In the genomic region with DNA sequence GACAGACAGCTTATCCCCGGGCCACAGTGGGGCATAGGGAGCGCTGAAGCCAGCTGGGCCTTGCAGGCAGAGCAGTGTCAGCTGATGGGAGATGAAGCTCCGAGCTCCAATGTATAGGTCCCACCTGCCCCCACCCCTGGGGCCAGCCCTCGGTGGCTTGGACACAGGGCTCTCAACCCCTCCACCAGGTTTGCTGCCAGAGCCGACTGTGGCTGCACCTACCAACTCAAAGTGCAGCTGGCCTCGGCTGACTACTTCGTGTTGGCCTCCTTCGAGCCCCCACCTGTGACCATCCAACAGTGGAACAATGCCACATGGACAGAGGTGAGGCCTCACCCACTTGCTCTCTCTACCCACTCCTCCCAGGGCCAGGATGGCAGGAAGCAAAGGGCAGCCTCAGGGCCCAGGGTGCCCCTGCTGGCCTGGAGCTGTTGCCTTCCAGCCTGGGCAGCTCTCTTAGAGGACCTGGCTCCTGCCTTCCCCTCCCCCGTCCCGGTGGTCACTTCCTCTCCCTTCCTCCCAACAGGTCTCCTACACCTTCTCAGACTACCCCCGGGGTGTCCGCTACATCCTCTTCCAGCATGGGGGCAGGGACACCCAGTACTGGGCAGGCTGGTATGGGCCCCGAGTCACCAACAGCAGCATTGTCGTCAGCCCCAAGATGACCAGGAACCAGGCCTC, we compare ENCODE assay signal across 19 cellular contexts. TPM values are rescaled to one million over a fixed set of nuclear protein-coding genes. Genes with fewer than 3 reads are reported as not detected.
A peak's percentile ranks its signal among the peaks of the same experiment; 100 is the strongest.
DNase-seq lines count a peak whose midpoint lies in the region; ATAC-seq, FAIRE-seq and TF ChIP-seq lines count a peak whose summit lies in the region.
"Had no signal": no experiment of that assay in that cellular context is flagged by ENCODE, and none has a peak within 500 bp of the region (broad histone marks: within the 10 kb centered on the region; RNA-seq: fewer than 3 reads in every experiment).

No MANE protein-coding gene starts in this region.

- no peak for DNase-seq in activated CD4-positive, alpha-beta T cell treated with anti-CD3 and anti-CD28 coated beads, Interleukin-2, amount 10 ng/mL, durations not matched to agents 7 days and 5 days
- no peak for DNase-seq in activated CD4-positive, alpha-beta T cell treated with anti-CD3 and anti-CD28 coated beads, Interleukin-2, amount 50 U/mL, for 48 hours
- DNase-seq in K562 (ENCODE audit: extremely low read depth in 1 of 4, low spot score in 3 of 4), result peak in 1 of 4 experiments; percentile 24
- no peak for DNase-seq in neuronal stem cell (ENCODE audit: low spot score)
- no peak for DNase-seq in activated CD8-positive, alpha-beta T cell treated with anti-CD3 and anti-CD28 coated beads for 36 hours
- DNase-seq: Caco-2; CD4-positive, CD25-positive, alpha-beta regulatory T cell; DMS153; Karpas-422; MG63; NCI-H1092; NCI-H146; NCI-H2081 treated with DMSO at 0.1 percent for 48 hours; NCI-H2227 treated with DMSO at 0.1 percent for 48 hours; NCI-H524 had no signal

- H3K27me3 Mint-ChIP-seq in activated CD4-positive, alpha-beta T cell treated with anti-CD3 and anti-CD28 coated beads, Interleukin-2, amount 10 ng/mL, durations not matched to agents 7 days and 5 days, result no peaks in the 10 kb centered on the region
- H3K27me3 Mint-ChIP-seq in activated CD8-positive, alpha-beta T cell treated with anti-CD3 and anti-CD28 coated beads for 36 hours, result no peaks in the 10 kb centered on the region
- H3K27me3 Mint-ChIP-seq: B cell; CD4-positive, CD25-positive, alpha-beta regulatory T cell had no signal

- peaks cover 25% of the 10 kb centered on the region for H3K36me3 Mint-ChIP-seq in activated CD4-positive, alpha-beta T cell treated with anti-CD3 and anti-CD28 coated beads, Interleukin-2, amount 10 ng/mL, durations not matched to agents 7 days and 5 days (ENCODE audit: low read depth)
- H3K36me3 Mint-ChIP-seq in activated CD8-positive, alpha-beta T cell treated with anti-CD3 and anti-CD28 coated beads for 36 hours (ENCODE audit: low read depth), result peaks cover 16% of the 10 kb centered on the region

- H2AK5ac ChIP-seq in neuronal stem cell (ENCODE audit: low read depth, low read length), result no peak overlapping the region

- no peak overlapping the region for H3K18ac ChIP-seq in neuronal stem cell (ENCODE audit: low read length)

- CTCF ChIA-PET in activated CD4-positive, alpha-beta T cell treated with anti-CD3 and anti-CD28 coated beads, Interleukin-2, amount 10 ng/mL, durations not matched to agents 7 days and 5 days (lab: Charles Lee), result interaction anchor here (1.0 to 6.7 kb wide), 4 partner anchors 9 to 234 kb away, joined by 4 to 49 read pairs (median 4); partner anchors contain the start of gene FBXO6
- CTCF ChIA-PET in K562 (lab: Yijun Ruan, JAX; ENCODE audit: low intra/inter-chr PET ratio), result no interaction called here
- CTCF ChIA-PET in activated CD8-positive, alpha-beta T cell treated with anti-CD3 and anti-CD28 coated beads for 36 hours (lab: Charles Lee), result interaction anchor here (0.8 to 2.2 kb wide), 4 partner anchors 8 to 46 kb away, joined by 3 to 6 read pairs (median 4); partner anchors contain the start of gene FBXO6

- TF ChIP-seq POLR2A in K562 (conservative IDR thresholded peaks at IDR 0.05), result 0 out of 2 replicates have a peak, but pooled peaks have one; percentile 48

- H3K4me1 Mint-ChIP-seq in activated CD4-positive, alpha-beta T cell treated with anti-CD3 and anti-CD28 coated beads, Interleukin-2, amount 10 ng/mL, durations not matched to agents 7 days and 5 days, result peaks cover 3% of the 10 kb centered on the region
- H3K4me1 Mint-ChIP-seq in activated CD8-positive, alpha-beta T cell treated with anti-CD3 and anti-CD28 coated beads for 36 hours (ENCODE audit: low read depth), result no peaks in the 10 kb centered on the region

- TF ChIP-seq CTCF in K562 (IDR thresholded peaks at IDR 0.05 in 2 of 3, conservative IDR thresholded peaks at IDR 0.05 in 1 of 3; ENCODE audit: insufficient read depth in 2 of 3, low read depth in 1 of 3, low read length in 3 of 3), result no peak
- TF ChIP-seq CTCF in activated CD8-positive, alpha-beta T cell treated with anti-CD3 and anti-CD28 coated beads for 36 hours (IDR thresholded peaks at IDR 0.05), result no peak

- FAIRE-seq in K562 (lab: Jason Lieb, UNC), result no peak
- FAIRE-seq: H54 had no signal

- TF ChIP-seq EP300 in K562 (IDR thresholded peaks at IDR 0.05; ENCODE audit: low read length), result no peak

- H3K23ac ChIP-seq in neuronal stem cell (ENCODE audit: low read depth, low read length, poor library complexity), result peak overlapping the region; percentile 3

- peaks cover 8% of the 10 kb centered on the region for H3K9me1 ChIP-seq in K562 (ENCODE audit: control insufficient read depth, insufficient read depth, low read length)

- WGBS in K562 (ENCODE audit: insufficient coverage, low coverage, missing lambda C conversion rate), result 91% methylated on average over 12 of the region's 14 CpGs
- WGBS in neuronal stem cell (ENCODE audit: extremely low coverage in 2 of 2, insufficient read length in 2 of 2, insufficient replicate concordance in 1 of 2), 2 donors, result no CpG with 5 or more reads among the region's 14 CpGs

- H3K4me3 ChIP-seq in K562, result no peak overlapping the region
- H3K4me3 ChIP-seq in neuronal stem cell (ENCODE audit: low read length in 2 of 2), result peak overlapping the region in 1 of 2 donors; percentile 46
- H3K4me3 ChIP-seq: MG63 had no signal

- no peak overlapping the region for H2BK5ac ChIP-seq in neuronal stem cell (ENCODE audit: low read length)

- H3K9me3 Mint-ChIP-seq in activated CD4-positive, alpha-beta T cell treated with anti-CD3 and anti-CD28 coated beads, Interleukin-2, amount 10 ng/mL, durations not matched to agents 7 days and 5 days, result no peaks in the 10 kb centered on the region
- no peaks in the 10 kb centered on the region for H3K9me3 Mint-ChIP-seq in activated CD8-positive, alpha-beta T cell treated with anti-CD3 and anti-CD28 coated beads for 36 hours
- H3K9me3 Mint-ChIP-seq: CD4-positive, CD25-positive, alpha-beta regulatory T cell had no signal

- H3K36me3 ChIP-seq in K562 (ENCODE audit: control insufficient read depth, insufficient read depth, low read length), result peaks cover 88% of the 10 kb centered on the region; the same call in 2 of the 3 replicates
- peaks cover 55 to 93% of the 10 kb centered on the region in 2 donors for H3K36me3 ChIP-seq in neuronal stem cell (replicated peaks in 1 of 2; ENCODE audit: control insufficient read depth in 2 of 2, insufficient read depth in 2 of 2, low read length in 2 of 2)

- H3K27ac ChIP-seq in K562 (ENCODE audit: extremely low read depth, low read depth, low read length), result no peak overlapping the region
- no peak overlapping the region for H3K27ac ChIP-seq in neuronal stem cell (replicated peaks; ENCODE audit: low read length)
- H3K27ac ChIP-seq: 22Rv1 had no signal

- H3K4me1 ChIP-seq in K562 (replicated peaks in 1 of 2; ENCODE audit: control insufficient read depth in 2 of 2, insufficient read depth in 2 of 2, low read length in 2 of 2) (peaks cover 20 to 59% of the 10 kb centered on the region in 2 experiments), neuronal stem cell (ENCODE audit: control insufficient read depth in 2 of 2, insufficient read depth in 1 of 2, low read depth in 1 of 2, low read length in 2 of 2) (peaks cover 0 to 6% of the 10 kb centered on the region in 2 donors)

- H2BK15ac ChIP-seq in neuronal stem cell (ENCODE audit: low read length), result no peak overlapping the region

- intact Hi-C loops in K562 (cut with micrococcal nuclease), result loop anchor here (5.0 kb wide), 1 partner anchor 34 kb away; no protein-coding TSS in a partner anchor
- intact Hi-C loops in activated CD8-positive, alpha-beta T cell treated with anti-CD3 and anti-CD28 coated beads for 36 hours (cut with micrococcal nuclease), result no loop called here

- BruUV-seq in K562 (replicated peaks; lab: Mats Ljungman, UMichigan), result no TSS peak

- no peak overlapping the region for H3K14ac ChIP-seq in neuronal stem cell (ENCODE audit: low read length)

- H2BK12ac ChIP-seq in neuronal stem cell (ENCODE audit: low read length), result no peak overlapping the region

- no peak overlapping the region for H4K91ac ChIP-seq in neuronal stem cell (ENCODE audit: low read depth, low read length, poor library complexity)

- no peak for ATAC-seq in K562
- ATAC-seq in HG02852 (IDR thresholded peaks at IDR 0.05; ENCODE audit: unreplicated experiment), result no peak
- ATAC-seq in activated CD8-positive, alpha-beta T cell treated with anti-CD3 and anti-CD28 coated beads for 36 hours, result no peak

- H3K9ac ChIP-seq in K562 (ENCODE audit: insufficient read depth in 1 of 2, low read depth in 2 of 2, low read length in 2 of 2) (peak overlapping the region in 1 of 2 experiments; percentile 68; a peak in 2 of 4 replicates), neuronal stem cell (ENCODE audit: low read depth, low read length, poor library complexity) (no peak overlapping the region)

- H2AFZ ChIP-seq in K562 (ENCODE audit: low read depth, low read length) (no peak overlapping the region), neuronal stem cell (ENCODE audit: low read length) (no peak overlapping the region)

- no peak overlapping the region for H4K8ac ChIP-seq in neuronal stem cell (ENCODE audit: low read depth, low read length)

- POLR2A ChIA-PET in activated CD4-positive, alpha-beta T cell treated with anti-CD3 and anti-CD28 coated beads, Interleukin-2, amount 10 ng/mL, durations not matched to agents 7 days and 5 days (lab: Charles Lee), result no interaction called here
- POLR2A ChIA-PET in K562 (lab: Yijun Ruan, JAX), result interaction anchor here (0.5 to 3.8 kb wide), 12 partner anchors 9 to 235 kb away, joined by 3 to 40 read pairs (median 5); partner anchors contain the start of genes FBXO6 and MAD2L2
- POLR2A ChIA-PET in activated CD8-positive, alpha-beta T cell treated with anti-CD3 and anti-CD28 coated beads for 36 hours (lab: Charles Lee), result interaction anchor here (1.0 to 2.0 kb wide), 5 partner anchors 9 to 235 kb away, joined by 3 to 14 read pairs (median 3); partner anchors contain the start of gene FBXO6

- peaks cover 8% of the 10 kb centered on the region for H4K20me1 ChIP-seq in K562 (replicated peaks; ENCODE audit: control insufficient read depth, insufficient read depth, low read length)

- no peak overlapping the region for H3K4me2 ChIP-seq in K562 (ENCODE audit: insufficient read depth, low read length)
- no peak overlapping the region for H3K4me2 ChIP-seq in neuronal stem cell (ENCODE audit: insufficient read depth, low read length, poor library complexity, severe bottlenecking)

- TF ChIP-seq RAD21 in K562 (CRISPR knock-in tag; conservative IDR thresholded peaks at IDR 0.05 in 1 of 2, IDR thresholded peaks at IDR 0.05 in 1 of 2), result no peak

- H3K79me1 ChIP-seq in neuronal stem cell (ENCODE audit: low read depth, low read length), result peaks cover 2% of the 10 kb centered on the region

- no peaks in the 10 kb centered on the region for H3K27me3 ChIP-seq in K562 (ENCODE audit: control insufficient read depth in 2 of 2, insufficient read depth in 2 of 2, low read length in 2 of 2)
- no peaks in the 10 kb centered on the region for H3K27me3 ChIP-seq in neuronal stem cell (ENCODE audit: control insufficient read depth in 3 of 3, insufficient read depth in 3 of 3, low read depth in 1 of 3, low read length in 3 of 3)
- H3K27me3 ChIP-seq: MG63 had no signal

- H3K79me2 ChIP-seq in K562 (ENCODE audit: control insufficient read depth, insufficient read depth, low read length), result no peaks in the 10 kb centered on the region; the same call in 2 of the 3 replicates

- no peaks in the 10 kb centered on the region for H3K9me3 ChIP-seq in K562 (replicated peaks; ENCODE audit: control insufficient read depth, insufficient read depth, low read depth, low read length)
- no peaks in the 10 kb centered on the region for H3K9me3 ChIP-seq in neuronal stem cell (replicated peaks in 1 of 2; ENCODE audit: control insufficient read depth in 2 of 2, insufficient read depth in 1 of 2, low read depth in 1 of 2, low read length in 2 of 2)
- H3K9me3 ChIP-seq: Caco-2, MG63 had no signal

- no peak overlapping the region for H3K4me3 Mint-ChIP-seq in activated CD4-positive, alpha-beta T cell treated with anti-CD3 and anti-CD28 coated beads, Interleukin-2, amount 10 ng/mL, durations not matched to agents 7 days and 5 days
- no peak overlapping the region for H3K4me3 Mint-ChIP-seq in activated CD8-positive, alpha-beta T cell treated with anti-CD3 and anti-CD28 coated beads for 36 hours
- H3K4me3 Mint-ChIP-seq: B cell had no signal

- H2BK120ac ChIP-seq in neuronal stem cell (ENCODE audit: low read depth, low read length), result no peak overlapping the region

- peak overlapping the region; percentile 60 for H3K27ac Mint-ChIP-seq in activated CD4-positive, alpha-beta T cell treated with anti-CD3 and anti-CD28 coated beads, Interleukin-2, amount 10 ng/mL, durations not matched to agents 7 days and 5 days
- H3K27ac Mint-ChIP-seq in activated CD8-positive, alpha-beta T cell treated with anti-CD3 and anti-CD28 coated beads for 36 hours, result no peak overlapping the region
- H3K27ac Mint-ChIP-seq: B cell; CD4-positive, CD25-positive, alpha-beta regulatory T cell had no signal

- in situ Hi-C loops in K562 (cut with MboI), result no loop called here

- no peak overlapping the region for H3K4ac ChIP-seq in neuronal stem cell (ENCODE audit: low read length)

RNA-seq across cellular contexts. Expression of gene MAD2L2, which starts 7.7 kb away (rescaled TPM):
- 10 to 100 TPM; 68.7 to 73.3 TPM for total RNA-seq in activated CD4-positive, alpha-beta T cell treated with anti-CD3 and anti-CD28 coated beads, Interleukin-2, amount 10 ng/mL, durations not matched to agents 7 days and 5 days
- total RNA-seq in K562 (2011; cell fraction: chromatin; rRNA removed; ENCODE audit: low replicate concordance), result 61.6 and 182 TPM in 2 replicates
- 209 and 213 TPM in 2 replicates for total RNA-seq in K562 (2011; cell fraction: nucleolus; rRNA removed)
- total RNA-seq in K562 (2011; cell fraction: nucleoplasm; rRNA removed), result 129 and 143 TPM in 2 replicates
- 286 and 326 TPM in 2 replicates for total RNA-seq in K562 (2014; rRNA removed)
- total RNA-seq in K562 (2014; rRNA removed; fragmentation: Illumina TruSeq; extraction: Trizol), result 69.7 and 100 TPM in 2 replicates
- total RNA-seq in K562 (2015; rRNA removed; fragmentation: Illumina TruSeq; extraction: Trizol), result 143 TPM in 2 replicates
- 211 and 212 TPM in 2 replicates for total RNA-seq in K562 (2021)
- 138 and 190 TPM in 2 replicates for polyA plus RNA-seq in K562 (2011; rRNA removed)
- 297 and 419 TPM in 2 replicates for polyA plus RNA-seq in K562 (2011; cell fraction: cytosol; rRNA removed)
- polyA plus RNA-seq in K562 (2011; cell fraction: nucleus; rRNA removed), result 289 and 315 TPM in 2 replicates
- polyA plus RNA-seq in K562 (2012), result 217 and 239 TPM in 2 replicates
- 185 and 189 TPM in 2 replicates for polyA plus RNA-seq in K562 (2014; fragmentation: Illumina TruSeq; extraction: Trizol)
- 10 to 100 TPM; 12.4 to 25.9 TPM for polyA plus RNA-seq in K562 (2014; fragmentation: Nextera tagmentation; extraction: Ambion mirVana)
- polyA plus RNA-seq in K562 (2014; rRNA removed), result 270 and 279 TPM in 2 replicates
- 95.3 and 109 TPM in 2 replicates for polyA minus RNA-seq in K562 (2011; rRNA and poly(A)+ RNA removed)
- 94.6 and 115 TPM in 2 replicates for polyA minus RNA-seq in K562 (2011; cell fraction: cytosol; rRNA and poly(A)+ RNA removed)
- 71.6 and 96.6 TPM in 2 replicates for polyA minus RNA-seq in K562 (2011; cell fraction: nucleus; rRNA and poly(A)+ RNA removed)
- polyA plus RNA-seq in neuronal stem cell (2013, experiment 1 of 2), result 132 TPM
- 126 TPM for polyA plus RNA-seq in neuronal stem cell (2013, experiment 2 of 2)
- total RNA-seq in activated CD8-positive, alpha-beta T cell treated with anti-CD3 and anti-CD28 coated beads for 36 hours, result 10 to 100 TPM; 86.5 to 90.4 TPM

RNA-seq across cellular contexts. Expression of gene FBXO6, which starts 9.2 kb away (rescaled TPM):
- total RNA-seq in activated CD4-positive, alpha-beta T cell treated with anti-CD3 and anti-CD28 coated beads, Interleukin-2, amount 10 ng/mL, durations not matched to agents 7 days and 5 days, result 10 to 100 TPM; 28.1 to 29.6 TPM
- total RNA-seq in K562 (2011; cell fraction: chromatin; rRNA removed; ENCODE audit: low replicate concordance), result 3.1 and 10.3 TPM in 2 replicates
- total RNA-seq in K562 (2011; cell fraction: nucleolus; rRNA removed), result 13.0 and 14.1 TPM in 2 replicates
- 7.6 and 11.3 TPM in 2 replicates for total RNA-seq in K562 (2011; cell fraction: nucleoplasm; rRNA removed)
- total RNA-seq in K562 (2014; rRNA removed) (44.1 and 44.9 TPM in 2 replicates), K562 (2014; rRNA removed; fragmentation: Illumina TruSeq; extraction: Trizol) (9.6 and 15.2 TPM in 2 replicates), K562 (2015; rRNA removed; fragmentation: Illumina TruSeq; extraction: Trizol) (23.8 and 24.5 TPM in 2 replicates), K562 (2021) (23.2 and 24.9 TPM in 2 replicates)
- polyA plus RNA-seq in K562 (2011; rRNA removed) (35.2 and 64.0 TPM in 2 replicates), K562 (2014; fragmentation: Illumina TruSeq; extraction: Trizol) (34.1 and 34.7 TPM in 2 replicates), K562 (2014; fragmentation: Nextera tagmentation; extraction: Ambion mirVana) (10 to 100 TPM; 10.6 to 16.4 TPM), K562 (2014; rRNA removed) (45.8 and 49.6 TPM in 2 replicates)
- 96.3 and 104 TPM in 2 replicates for polyA plus RNA-seq in K562 (2011; cell fraction: cytosol; rRNA removed)
- polyA plus RNA-seq in K562 (2011; cell fraction: nucleus; rRNA removed), result 14.1 and 20.6 TPM in 2 replicates
- polyA plus RNA-seq in K562 (2012), result 26.0 and 39.2 TPM in 2 replicates
- 15.9 and 20.2 TPM in 2 replicates for polyA minus RNA-seq in K562 (2011; rRNA and poly(A)+ RNA removed)
- 14.4 and 33.6 TPM in 2 replicates for polyA minus RNA-seq in K562 (2011; cell fraction: cytosol; rRNA and poly(A)+ RNA removed)
- polyA minus RNA-seq in K562 (2011; cell fraction: nucleus; rRNA and poly(A)+ RNA removed), result 6.2 and 9.4 TPM in 2 replicates
- polyA plus RNA-seq in neuronal stem cell (2013, experiment 1 of 2), result 1.4 TPM
- polyA plus RNA-seq in neuronal stem cell (2013, experiment 2 of 2), result 1.5 TPM
- 1 to 10 TPM; 6.2 to 7.9 TPM for total RNA-seq in activated CD8-positive, alpha-beta T cell treated with anti-CD3 and anti-CD28 coated beads for 36 hours

RNA-seq across cellular contexts. Expression of gene DRAXIN, which starts 18.3 kb away (rescaled TPM):
- under 1 TPM; 0.54 to 0.62 TPM for total RNA-seq in activated CD4-positive, alpha-beta T cell treated with anti-CD3 and anti-CD28 coated beads, Interleukin-2, amount 10 ng/mL, durations not matched to agents 7 days and 5 days
- not detected in 2 replicates for total RNA-seq in K562 (2011; cell fraction: chromatin; rRNA removed; ENCODE audit: low replicate concordance)
- total RNA-seq in K562 (2011; cell fraction: nucleolus; rRNA removed), result not detected in 2 replicates
- not detected in 2 replicates for total RNA-seq in K562 (2011; cell fraction: nucleoplasm; rRNA removed)
- total RNA-seq in K562 (2014; rRNA removed) (not detected in 2 replicates), K562 (2014; rRNA removed; fragmentation: Illumina TruSeq; extraction: Trizol) (0.04 TPM in 1 of 2 replicates, not detected in the other), K562 (2015; rRNA removed; fragmentation: Illumina TruSeq; extraction: Trizol) (under 0.01 TPM in 1 of 2 replicates, not detected in the other), K562 (2021) (not detected in 2 replicates)
- polyA plus RNA-seq in K562 (2011; rRNA removed) (0.01 TPM in 1 of 2 replicates, not detected in the other), K562 (2014; fragmentation: Illumina TruSeq; extraction: Trizol) (not detected in 2 replicates), K562 (2014; fragmentation: Nextera tagmentation; extraction: Ambion mirVana) (under 1 TPM in 1 of 2 experiments, not detected in 1; 0.01 TPM), K562 (2014; rRNA removed) (0.01 TPM in 1 of 2 replicates, not detected in the other)
- 0.01 TPM in 1 of 2 replicates, not detected in the other for polyA plus RNA-seq in K562 (2011; cell fraction: cytosol; rRNA removed)
- polyA plus RNA-seq in K562 (2011; cell fraction: nucleus; rRNA removed), result not detected in 2 replicates
- polyA plus RNA-seq in K562 (2012), result 0.01 TPM in 2 replicates
- polyA minus RNA-seq in K562 (2011; rRNA and poly(A)+ RNA removed), result not detected in 2 replicates
- not detected in 2 replicates for polyA minus RNA-seq in K562 (2011; cell fraction: cytosol; rRNA and poly(A)+ RNA removed)
- polyA minus RNA-seq in K562 (2011; cell fraction: nucleus; rRNA and poly(A)+ RNA removed), result not detected in 2 replicates
- polyA plus RNA-seq in neuronal stem cell (2013, experiment 1 of 2), result 9.5 TPM
- 9.7 TPM for polyA plus RNA-seq in neuronal stem cell (2013, experiment 2 of 2)
- total RNA-seq in activated CD8-positive, alpha-beta T cell treated with anti-CD3 and anti-CD28 coated beads for 36 hours, result under 1 TPM; 0.18 to 0.20 TPM
- total RNA-seq: CD4-positive, CD25-positive, alpha-beta regulatory T cell had no signal

RNA-seq across cellular contexts. Expression of gene FBXO44, which starts 18.6 kb away (rescaled TPM):
- total RNA-seq in activated CD4-positive, alpha-beta T cell treated with anti-CD3 and anti-CD28 coated beads, Interleukin-2, amount 10 ng/mL, durations not matched to agents 7 days and 5 days, result 10 to 100 TPM; 32.6 to 37.8 TPM
- total RNA-seq in K562 (2011; cell fraction: chromatin; rRNA removed; ENCODE audit: low replicate concordance), result 25.1 and 57.8 TPM in 2 replicates
- 47.5 and 48.8 TPM in 2 replicates for total RNA-seq in K562 (2011; cell fraction: nucleolus; rRNA removed)
- 32.2 and 35.3 TPM in 2 replicates for total RNA-seq in K562 (2011; cell fraction: nucleoplasm; rRNA removed)
- 11.6 and 14.7 TPM in 2 replicates for total RNA-seq in K562 (2014; rRNA removed)
- 2.6 and 3.9 TPM in 2 replicates for total RNA-seq in K562 (2014; rRNA removed; fragmentation: Illumina TruSeq; extraction: Trizol)
- total RNA-seq in K562 (2015; rRNA removed; fragmentation: Illumina TruSeq; extraction: Trizol), result 6.1 and 6.7 TPM in 2 replicates
- total RNA-seq in K562 (2021), result 15.7 and 16.4 TPM in 2 replicates
- polyA plus RNA-seq in K562 (2011; rRNA removed), result 8.3 and 18.1 TPM in 2 replicates
- polyA plus RNA-seq in K562 (2011; cell fraction: cytosol; rRNA removed), result 18.0 and 19.5 TPM in 2 replicates
- polyA plus RNA-seq in K562 (2011; cell fraction: nucleus; rRNA removed), result 93.3 and 93.5 TPM in 2 replicates
- polyA plus RNA-seq in K562 (2012), result 11.8 and 19.7 TPM in 2 replicates
- polyA plus RNA-seq in K562 (2014; fragmentation: Illumina TruSeq; extraction: Trizol), result 5.9 and 9.8 TPM in 2 replicates
- 1 to 10 TPM in 1 of 2 experiments, under 1 TPM in 1; 0.69 to 1.3 TPM for polyA plus RNA-seq in K562 (2014; fragmentation: Nextera tagmentation; extraction: Ambion mirVana)
- 20.9 and 23.7 TPM in 2 replicates for polyA plus RNA-seq in K562 (2014; rRNA removed)
- 5.7 and 7.3 TPM in 2 replicates for polyA minus RNA-seq in K562 (2011; rRNA and poly(A)+ RNA removed)
- polyA minus RNA-seq in K562 (2011; cell fraction: cytosol; rRNA and poly(A)+ RNA removed), result 3.5 and 14.7 TPM in 2 replicates
- polyA minus RNA-seq in K562 (2011; cell fraction: nucleus; rRNA and poly(A)+ RNA removed), result 29.5 and 46.7 TPM in 2 replicates
- polyA plus RNA-seq in neuronal stem cell (2013, experiment 1 of 2), result 16.4 TPM
- polyA plus RNA-seq in neuronal stem cell (2013, experiment 2 of 2), result 16.6 TPM
- total RNA-seq in activated CD8-positive, alpha-beta T cell treated with anti-CD3 and anti-CD28 coated beads for 36 hours, result 10 to 100 TPM; 18.1 to 20.4 TPM

RNA-seq across cellular contexts. Expression of gene FBXO2, which starts 19.0 kb away (rescaled TPM):
- 1 to 10 TPM; 1.8 to 2.1 TPM for total RNA-seq in activated CD4-positive, alpha-beta T cell treated with anti-CD3 and anti-CD28 coated beads, Interleukin-2, amount 10 ng/mL, durations not matched to agents 7 days and 5 days
- 0.76 and 1.9 TPM in 2 replicates for total RNA-seq in K562 (2011; cell fraction: chromatin; rRNA removed; ENCODE audit: low replicate concordance)
- total RNA-seq in K562 (2011; cell fraction: nucleolus; rRNA removed), result 1.7 and 1.8 TPM in 2 replicates
- total RNA-seq in K562 (2011; cell fraction: nucleoplasm; rRNA removed), result 1.3 and 1.5 TPM in 2 replicates
- total RNA-seq in K562 (2014; rRNA removed) (1.1 and 1.9 TPM in 2 replicates), K562 (2014; rRNA removed; fragmentation: Illumina TruSeq; extraction: Trizol) (0.16 and 0.25 TPM in 2 replicates), K562 (2015; rRNA removed; fragmentation: Illumina TruSeq; extraction: Trizol) (0.22 and 0.41 TPM in 2 replicates), K562 (2021) (1.4 and 1.7 TPM in 2 replicates)
- polyA plus RNA-seq in K562 (2011; rRNA removed) (1.1 and 2.8 TPM in 2 replicates), K562 (2014; fragmentation: Illumina TruSeq; extraction: Trizol) (0.27 and 0.46 TPM in 2 replicates), K562 (2014; fragmentation: Nextera tagmentation; extraction: Ambion mirVana) (under 1 TPM; 0.04 to 0.27 TPM), K562 (2014; rRNA removed) (1.6 and 2.2 TPM in 2 replicates)
- 2.6 and 3.2 TPM in 2 replicates for polyA plus RNA-seq in K562 (2011; cell fraction: cytosol; rRNA removed)
- polyA plus RNA-seq in K562 (2011; cell fraction: nucleus; rRNA removed), result 4.5 and 6.3 TPM in 2 replicates
- 1.6 and 1.8 TPM in 2 replicates for polyA plus RNA-seq in K562 (2012)
- 0.21 and 0.48 TPM in 2 replicates for polyA minus RNA-seq in K562 (2011; rRNA and poly(A)+ RNA removed)
- 0.57 and 2.8 TPM in 2 replicates for polyA minus RNA-seq in K562 (2011; cell fraction: cytosol; rRNA and poly(A)+ RNA removed)
- polyA minus RNA-seq in K562 (2011; cell fraction: nucleus; rRNA and poly(A)+ RNA removed), result 0.67 and 1.4 TPM in 2 replicates
- 7.1 TPM for polyA plus RNA-seq in neuronal stem cell (2013, experiment 1 of 2)
- 7.2 TPM for polyA plus RNA-seq in neuronal stem cell (2013, experiment 2 of 2)
- total RNA-seq in activated CD8-positive, alpha-beta T cell treated with anti-CD3 and anti-CD28 coated beads for 36 hours, result 1 to 10 TPM; 1.7 to 1.9 TPM
